ENCODE assay signal across 27 cellular contexts in genomic region chr10:83685458-83685857, GRCh38.
"Had no signal": no experiment of that assay in that cellular context is flagged by ENCODE, and none has a peak within 500 bp of the region (broad histone marks: within the 10 kb centered on the region; RNA-seq: fewer than 3 reads in every experiment).

No MANE protein-coding gene starts in this region.

- H3K4me1 Mint-ChIP-seq: immature natural killer cell, nephron had no signal

- H3K9me3 ChIP-seq: esophagus squamous epithelium, gastrocnemius medialis, heart left ventricle, suprapubic skin, tibial artery, upper lobe of right lung had no signal

- H3K4me3 ChIP-seq: esophagus squamous epithelium, gastrocnemius medialis, heart left ventricle, lung, suprapubic skin, tibial artery, upper lobe of right lung had no signal

- H3K27me3 Mint-ChIP-seq: activated B cell treated with CpG ODN at 0.5 μM for 24 hours; activated CD8-positive, alpha-beta memory T cell treated with anti-CD3 and anti-CD28 coated beads, Interleukin-2, amount 10 ng/mL, durations not matched to agents 7 days and 5 days; activated naive CD8-positive, alpha-beta T cell; brain; progenitor cell of endocrine pancreas; stimulated activated naive B cell treated with anti-CD40 and anti-IgM and Interleukin-4, amounts not matched to agents 10 μg/mL and 1 μg/mL and 100 μg/mL, for 72 hours had no signal

- H3K27ac Mint-ChIP-seq: activated B cell treated with CpG ODN at 0.5 μM for 24 hours; activated CD8-positive, alpha-beta memory T cell treated with anti-CD3 and anti-CD28 coated beads, Interleukin-2, amount 10 ng/mL, durations not matched to agents 7 days and 5 days; activated CD8-positive, alpha-beta T cell treated with anti-CD3 and anti-CD28 coated beads, Interleukin-2, amount 10 ng/mL, durations not matched to agents 7 days and 5 days; activated naive CD8-positive, alpha-beta T cell; activated T-cell treated with anti-CD3 and anti-CD28 coated beads, Interleukin-2, amount 50 U/mL, for 72 hours; brain; immature natural killer cell; nephron; progenitor cell of endocrine pancreas; stimulated activated naive B cell treated with anti-CD40 and anti-IgM and Interleukin-4, amounts not matched to agents 10 μg/mL and 1 μg/mL and 100 μg/mL, for 72 hours; T-cell; T-helper 2 cell treated with Interferon-gamma antibody and Interleukin-4, amounts not matched to agents 5 μg/mL and 100 μg/mL, for 36 hours had no signal

- H3K9me3 Mint-ChIP-seq: activated B cell treated with CpG ODN at 0.5 μM for 24 hours; activated T-cell treated with anti-CD3 and anti-CD28 coated beads, Interleukin-2, amount 50 U/mL, for 72 hours; brain; nephron; stimulated activated naive B cell treated with anti-CD40 and anti-IgM and Interleukin-4, amounts not matched to agents 10 μg/mL and 1 μg/mL and 100 μg/mL, for 72 hours; T-helper 2 cell treated with Interferon-gamma antibody and Interleukin-4, amounts not matched to agents 5 μg/mL and 100 μg/mL, for 36 hours had no signal

- H3K36me3 Mint-ChIP-seq: activated CD8-positive, alpha-beta memory T cell treated with anti-CD3 and anti-CD28 coated beads, Interleukin-2, amount 10 ng/mL, durations not matched to agents 7 days and 5 days; activated naive CD8-positive, alpha-beta T cell; brain; immature natural killer cell; stimulated activated naive B cell treated with anti-CD40 and anti-IgM and Interleukin-4, amounts not matched to agents 10 μg/mL and 1 μg/mL and 100 μg/mL, for 72 hours; T-cell had no signal

- H3K36me3 ChIP-seq: esophagus squamous epithelium, gastrocnemius medialis, heart left ventricle, suprapubic skin, tibial artery, upper lobe of right lung had no signal

- H3K27ac ChIP-seq: epithelial cell of prostate, gastrocnemius medialis, heart left ventricle, suprapubic skin, tibial artery, upper lobe of right lung had no signal

- ATAC-seq: activated CD8-positive, alpha-beta memory T cell treated with anti-CD3 and anti-CD28 coated beads, Interleukin-2, amount 10 ng/mL, durations not matched to agents 7 days and 5 days; activated CD8-positive, alpha-beta T cell treated with anti-CD3 and anti-CD28 coated beads, Interleukin-2, amount 10 ng/mL, durations not matched to agents 7 days and 5 days; gastrocnemius medialis; stimulated activated naive B cell treated with anti-CD40 and anti-IgM and Interleukin-4, amounts not matched to agents 10 μg/mL and 1 μg/mL and 100 μg/mL, for 72 hours; T-cell; upper lobe of right lung had no signal

- H3K27me3 ChIP-seq: esophagus squamous epithelium, gastrocnemius medialis, heart left ventricle, suprapubic skin, tibial artery, upper lobe of right lung had no signal

- H3K4me1 ChIP-seq: esophagus squamous epithelium, gastrocnemius medialis, heart left ventricle, suprapubic skin, tibial artery, upper lobe of right lung had no signal

- DNase-seq: activated B cell treated with CpG ODN at 0.5 μM for 24 hours; activated CD8-positive, alpha-beta memory T cell treated with anti-CD3 and anti-CD28 coated beads, Interleukin-2, amount 10 ng/mL, durations not matched to agents 7 days and 5 days; activated CD8-positive, alpha-beta T cell treated with anti-CD3 and anti-CD28 coated beads, Interleukin-2, amount 10 ng/mL, durations not matched to agents 7 days and 5 days; activated naive CD4-positive, alpha-beta T cell treated with Interleukin-2 at 50 U/mL for 16 hours; activated T-cell treated with anti-CD3 and anti-CD28 coated beads for 4 hours; activated T-cell treated with anti-CD3 and anti-CD28 coated beads, Interleukin-2, amount 50 U/mL, for 72 hours; aorta; caudate nucleus; esophagus squamous epithelium; gastrocnemius medialis; heart left ventricle; hypothalamus; immature natural killer cell; stimulated activated CD4-positive, alpha-beta T cell treated with anti-CD3 and anti-CD28 coated beads, Interleukin-15, amount 100 ng/mL, for 24 hours; stimulated activated CD4-positive, alpha-beta T cell treated with anti-CD3 and anti-CD28 coated beads, Interleukin-2, amount 100 ng/mL, for 24 hours; stimulated activated naive B cell treated with anti-CD40 and anti-IgM and Interleukin-4, amounts not matched to agents 10 μg/mL and 1 μg/mL and 100 μg/mL, for 72 hours; T-cell; tibial artery; upper lobe of right lung had no signal

- H3K4me3 Mint-ChIP-seq: activated B cell treated with CpG ODN at 0.5 μM for 24 hours; activated CD8-positive, alpha-beta memory T cell treated with anti-CD3 and anti-CD28 coated beads, Interleukin-2, amount 10 ng/mL, durations not matched to agents 7 days and 5 days; activated CD8-positive, alpha-beta T cell treated with anti-CD3 and anti-CD28 coated beads, Interleukin-2, amount 10 ng/mL, durations not matched to agents 7 days and 5 days; activated naive CD8-positive, alpha-beta T cell; activated T-cell treated with anti-CD3 and anti-CD28 coated beads, Interleukin-2, amount 50 U/mL, for 72 hours; brain; immature natural killer cell; nephron; stimulated activated naive B cell treated with anti-CD40 and anti-IgM and Interleukin-4, amounts not matched to agents 10 μg/mL and 1 μg/mL and 100 μg/mL, for 72 hours; T-cell; T-helper 2 cell treated with Interferon-gamma antibody and Interleukin-4, amounts not matched to agents 5 μg/mL and 100 μg/mL, for 36 hours had no signal
